In the genomic region with DNA sequence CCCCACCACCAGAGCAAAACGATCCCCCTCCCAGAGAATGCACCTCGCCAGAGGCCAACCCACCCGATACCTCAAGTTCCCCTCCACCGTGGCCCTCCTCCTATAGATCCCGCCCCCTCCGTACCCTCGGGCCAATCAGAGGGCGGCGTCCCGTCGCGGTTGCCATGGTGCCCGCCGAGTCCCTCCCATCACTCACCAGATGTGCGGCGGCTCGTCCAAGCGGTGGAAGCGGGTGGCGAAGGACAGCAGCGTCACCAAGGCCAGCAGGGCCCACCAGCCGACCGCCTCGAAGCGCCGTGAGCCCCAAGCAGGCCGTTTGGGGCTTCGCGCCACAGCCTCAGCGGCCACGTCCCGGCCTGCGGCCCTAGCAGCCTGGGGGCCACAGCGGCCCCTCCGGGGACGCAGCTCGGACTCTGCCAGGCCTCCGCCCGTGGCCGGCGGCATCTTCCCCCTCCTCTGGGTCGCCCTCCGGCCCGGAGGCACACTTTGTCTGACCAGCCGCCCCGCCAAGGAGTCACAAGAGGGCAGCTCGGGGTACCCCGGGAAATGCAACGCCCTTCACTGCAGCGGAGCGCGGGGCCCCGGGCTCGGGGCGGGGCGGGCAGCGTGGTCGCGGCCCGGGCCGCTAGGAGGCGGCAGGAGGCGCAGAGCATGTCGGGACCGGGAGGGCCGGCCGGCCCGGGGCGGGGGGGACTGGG, we compare ENCODE assay signal across 8 cellular contexts. TPM values are rescaled to one million over a fixed set of nuclear protein-coding genes. Genes with fewer than 3 reads are reported as not detected.
A peak's percentile ranks its signal among the peaks of the same experiment; 100 is the strongest.
DNase-seq lines count a peak whose midpoint lies in the region; ATAC-seq, FAIRE-seq and TF ChIP-seq lines count a peak whose summit lies in the region.

A gene with protein sequence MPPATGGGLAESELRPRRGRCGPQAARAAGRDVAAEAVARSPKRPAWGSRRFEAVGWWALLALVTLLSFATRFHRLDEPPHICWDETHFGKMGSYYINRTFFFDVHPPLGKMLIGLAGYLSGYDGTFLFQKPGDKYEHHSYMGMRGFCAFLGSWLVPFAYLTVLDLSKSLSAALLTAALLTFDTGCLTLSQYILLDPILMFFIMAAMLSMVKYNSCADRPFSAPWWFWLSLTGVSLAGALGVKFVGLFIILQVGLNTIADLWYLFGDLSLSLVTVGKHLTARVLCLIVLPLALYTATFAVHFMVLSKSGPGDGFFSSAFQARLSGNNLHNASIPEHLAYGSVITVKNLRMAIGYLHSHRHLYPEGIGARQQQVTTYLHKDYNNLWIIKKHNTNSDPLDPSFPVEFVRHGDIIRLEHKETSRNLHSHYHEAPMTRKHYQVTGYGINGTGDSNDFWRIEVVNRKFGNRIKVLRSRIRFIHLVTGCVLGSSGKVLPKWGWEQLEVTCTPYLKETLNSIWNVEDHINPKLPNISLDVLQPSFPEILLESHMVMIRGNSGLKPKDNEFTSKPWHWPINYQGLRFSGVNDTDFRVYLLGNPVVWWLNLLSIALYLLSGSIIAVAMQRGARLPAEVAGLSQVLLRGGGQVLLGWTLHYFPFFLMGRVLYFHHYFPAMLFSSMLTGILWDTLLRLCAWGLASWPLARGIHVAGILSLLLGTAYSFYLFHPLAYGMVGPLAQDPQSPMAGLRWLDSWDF (minus strand): TSS at position 646 of the 698 bp plus-strand sequence. CDS start 202 bp downstream, at position 444.

- FAIRE-seq in GM12892 (lab: Jason Lieb, UNC) = peak; percentile 98

- peak; percentile 50 to 84 (median 64) for TF ChIP-seq CTCF in prostate gland (IDR thresholded peaks at IDR 0.05)

- H3K9me3 Mint-ChIP-seq in T-helper 1 cell treated with Interleukin-12 subunit alpha and Interleukin-12 subunit beta and Interleukin-4 antibody, amounts not matched to agents 30 μg/mL and 1 μg/mL, for 36 hours = no peaks in the 10 kb centered on the region

- H3K27me3 Mint-ChIP-seq in T-helper 1 cell treated with Interleukin-12 subunit alpha and Interleukin-12 subunit beta and Interleukin-4 antibody, amounts not matched to agents 30 μg/mL and 1 μg/mL, for 36 hours (ENCODE audit: low read depth) = no peaks in the 10 kb centered on the region

- H3K4me1 ChIP-seq in prostate gland (replicated peaks) (peaks cover 7% of the 10 kb centered on the region), urinary bladder (ENCODE audit: insufficient read depth) (no peaks in the 10 kb centered on the region)

- no peaks in the 10 kb centered on the region for H3K27me3 ChIP-seq in prostate gland (replicated peaks; ENCODE audit: insufficient read depth)

- peak within 1 kb of the TSS; percentile 99 for H3K27ac Mint-ChIP-seq in T-helper 1 cell treated with Interleukin-12 subunit alpha and Interleukin-12 subunit beta and Interleukin-4 antibody, amounts not matched to agents 30 μg/mL and 1 μg/mL, for 36 hours

- H3K36me3 ChIP-seq in prostate gland (no peaks in the 10 kb centered on the region), urinary bladder (ENCODE audit: insufficient read depth) (no peaks in the 10 kb centered on the region)

- intact Hi-C loops in left cardiac atrium (cut with DNase I) (loop anchor here in 1 of 2 donors (2.0 kb wide), 1 partner anchor 56 kb away; a partner anchor contains a TSS), prostate gland (cut with DNase I) (loop anchor here (2.0 to 5.0 kb wide), 2 partner anchors 136 to 223 kb away; a partner anchor contains a TSS)

- ATAC-seq in HG02798 (IDR thresholded peaks at IDR 0.05; ENCODE audit: poor library complexity, unreplicated experiment) (peak; percentile 73), left cardiac atrium (peak; percentile 87 to 89)

- no peak; the same call in 1 of the 2 replicates for TF ChIP-seq POLR2A in GM12892 (IDR thresholded peaks at IDR 0.05; ENCODE audit: low read depth, low read length)
- TF ChIP-seq POLR2A in prostate gland (IDR thresholded peaks at IDR 0.05) = no peak

- WGBS in prostate gland = under 1% methylated on average over 66 of the region's 69 CpGs
- whole genome bisulfite sequencing in urinary bladder = under 1% methylated on average over 69 of the region's 69 CpGs

- no peaks in the 10 kb centered on the region for H3K36me3 Mint-ChIP-seq in T-helper 1 cell treated with Interleukin-12 subunit alpha and Interleukin-12 subunit beta and Interleukin-4 antibody, amounts not matched to agents 30 μg/mL and 1 μg/mL, for 36 hours (ENCODE audit: low read depth)

- peak within 1 kb of the TSS; percentile 98 to 99 for H3K27ac ChIP-seq in prostate gland
- H3K27ac ChIP-seq in urinary bladder (ENCODE audit: low read depth) = peak within 1 kb of the TSS; percentile 96

- H3K4me3 Mint-ChIP-seq in T-helper 1 cell treated with Interleukin-12 subunit alpha and Interleukin-12 subunit beta and Interleukin-4 antibody, amounts not matched to agents 30 μg/mL and 1 μg/mL, for 36 hours = peak within 1 kb of the TSS; percentile 98

- DNase-seq in GM12892 (ENCODE audit: insufficient read length) (peak; percentile 76), NCI-H1436 (lab: John Stamatoyannopoulos, UW) (peak; percentile 91), amniotic stem cell (lab: John Stamatoyannopoulos, UW) (peak; percentile 77), left cardiac atrium (peak; percentile 96), prostate gland (ENCODE audit: low spot score) (peak; percentile 93)

- H3K4me3 ChIP-seq in prostate gland = peak within 1 kb of the TSS; percentile 87 to 93
- peak within 1 kb of the TSS; percentile 84 for H3K4me3 ChIP-seq in urinary bladder (ENCODE audit: low read depth, low read length)

- H3K9me3 ChIP-seq in prostate gland = no peaks in the 10 kb centered on the region

- peaks cover 20% of the 10 kb centered on the region for H3K4me1 Mint-ChIP-seq in T-helper 1 cell treated with Interleukin-12 subunit alpha and Interleukin-12 subunit beta and Interleukin-4 antibody, amounts not matched to agents 30 μg/mL and 1 μg/mL, for 36 hours (ENCODE audit: low read depth)

RNA-seq across cellular contexts. Expression of the gene that starts here (rescaled TPM):
- polyA plus RNA-seq in GM12892 (2012; ENCODE audit: missing spikeins) = 4.1 TPM
- total RNA-seq in left cardiac atrium (10 to 100 TPM; 20.8 to 25.5 TPM), prostate gland (100 to 1,000 TPM in 1 of 2 donors, 1 to 10 TPM in 1; 8.4 to 101 TPM), urinary bladder (16.7 TPM)
- 10.5 TPM for polyA plus RNA-seq in urinary bladder

Comparison
In these comparisons a context has a peak if more than half of its experiments do, and no peak if none do; other contexts are left out.
1. Peak in every context shown above with its lines: DNase-seq, ATAC-seq, H3K4me3 ChIP-seq and H3K27ac ChIP-seq.